8 cellular contexts compared by ENCODE assay signal in genomic region chr10:75235375-75236177, GRCh38. TPM values are rescaled to one million over a fixed set of nuclear protein-coding genes. Genes with fewer than 3 reads are reported as not detected.
DNase-seq lines count a peak whose midpoint lies in the region; ATAC-seq and TF ChIP-seq lines count a peak whose summit lies in the region.

Gene COMTD1, minus strand, starts transcription at chr10:75235957. Its CDS starts 29 bp downstream, at chr10:75235928.

- H3K27ac Mint-ChIP-seq in activated CD4-positive, alpha-beta T cell treated with anti-CD3 and anti-CD28 coated beads, Interleukin-2, amount 10 ng/mL, durations not matched to agents 24 days and 14 days, result peak within 1 kb of the TSS; percentile 91

- intact Hi-C loops in activated CD4-positive, alpha-beta T cell treated with anti-CD3 and anti-CD28 coated beads, Interleukin-2, amount 10 ng/mL, durations not matched to agents 24 days and 14 days (cut with micrococcal nuclease), result loop anchor here (1.0 to 2.0 kb wide), 2 partner anchors 47 to 193 kb away; no protein-coding TSS in a partner anchor
- intact Hi-C loops in colonic mucosa (cut with DNase I), result loop anchor here (10.0 kb wide), 1 partner anchor 991 kb away; no protein-coding TSS in a partner anchor

- peak within 1 kb of the TSS; percentile 100 for H3K4me2 ChIP-seq in BLaER1

- peaks cover 14% of the 10 kb centered on the region for H3K4me1 Mint-ChIP-seq in activated CD4-positive, alpha-beta T cell treated with anti-CD3 and anti-CD28 coated beads, Interleukin-2, amount 10 ng/mL, durations not matched to agents 24 days and 14 days

- H3K36me3 Mint-ChIP-seq in activated CD4-positive, alpha-beta T cell treated with anti-CD3 and anti-CD28 coated beads, Interleukin-2, amount 10 ng/mL, durations not matched to agents 24 days and 14 days (ENCODE audit: low read depth), result peaks cover 27% of the 10 kb centered on the region

- peaks cover 31% of the 10 kb centered on the region for H4K20me1 ChIP-seq in BLaER1

- peak within 1 kb of the TSS; percentile 82 for H3K9ac ChIP-seq in BLaER1
- H3K9ac ChIP-seq in colonic mucosa (ENCODE audit: low read depth in 2 of 2, low read length in 2 of 2), result peak within 1 kb of the TSS; percentile 72 to 79

- no peaks in the 10 kb centered on the region for H3K9me3 ChIP-seq in BLaER1
- H3K9me3 ChIP-seq in colonic mucosa, result no peaks in the 10 kb centered on the region

- peak; percentile 100 for TF ChIP-seq CTCF in colonic mucosa (IDR thresholded peaks at IDR 0.05)

- H3K4me3 ChIP-seq in BLaER1 (peak within 1 kb of the TSS; percentile 82), colonic mucosa (peak within 1 kb of the TSS; percentile 78)

- H3K4me1 ChIP-seq in BLaER1, result peaks cover 31% of the 10 kb centered on the region
- H3K4me1 ChIP-seq in colonic mucosa, result no peaks in the 10 kb centered on the region

- DNase-seq in GM19238 (ENCODE audit: insufficient read length, low spot score) (peak; percentile 91), NCI-H524 (lab: John Stamatoyannopoulos, UW) (peak; percentile 43 to 79), colonic mucosa (peak; percentile 96), left kidney (ENCODE audit: low read depth, low spot score) (peak; percentile 96)
- peak; percentile 98 for DNase-seq in activated CD4-positive, alpha-beta T cell treated with anti-CD3 and anti-CD28 coated beads, Interleukin-2, amount 10 ng/mL, durations not matched to agents 24 days and 14 days
- DNase-seq in stimulated activated CD4-positive, alpha-beta T cell treated with anti-CD3 and anti-CD28 coated beads, Interleukin-1b, Interleukin-23, amount 100 ng/mL, for 48 hours, result peak; percentile 97

- H3K4me3 Mint-ChIP-seq in activated CD4-positive, alpha-beta T cell treated with anti-CD3 and anti-CD28 coated beads, Interleukin-2, amount 10 ng/mL, durations not matched to agents 24 days and 14 days, result peak within 1 kb of the TSS; percentile 87

- peak within 1 kb of the TSS; percentile 76 for H3K27ac ChIP-seq in BLaER1
- peak within 1 kb of the TSS; percentile 90 for H3K27ac ChIP-seq in colonic mucosa

- ATAC-seq in HG03439 (IDR thresholded peaks at IDR 0.05; ENCODE audit: unreplicated experiment), result peak; percentile 70

- no peaks in the 10 kb centered on the region for H3K27me3 Mint-ChIP-seq in activated CD4-positive, alpha-beta T cell treated with anti-CD3 and anti-CD28 coated beads, Interleukin-2, amount 10 ng/mL, durations not matched to agents 24 days and 14 days

- no peaks in the 10 kb centered on the region for H3K9me3 Mint-ChIP-seq in activated CD4-positive, alpha-beta T cell treated with anti-CD3 and anti-CD28 coated beads, Interleukin-2, amount 10 ng/mL, durations not matched to agents 24 days and 14 days

- H3K36me3 ChIP-seq in BLaER1 (peaks cover 29% of the 10 kb centered on the region), colonic mucosa (peaks cover 5% of the 10 kb centered on the region)

- H3K27me3 ChIP-seq in BLaER1, result no peaks in the 10 kb centered on the region
- H3K27me3 ChIP-seq in colonic mucosa, result no peaks in the 10 kb centered on the region

RNA-seq across cellular contexts. Expression of gene COMTD1, which starts in this region (rescaled TPM):
- 37.1 and 38.1 TPM in 2 replicates for total RNA-seq in activated CD4-positive, alpha-beta T cell treated with anti-CD3 and anti-CD28 coated beads, Interleukin-2, amount 10 ng/mL, durations not matched to agents 24 days and 14 days
- total RNA-seq in colonic mucosa, result 100 to 1,000 TPM in 1 of 2 donors, 10 to 100 TPM in 1; 62.6 to 117 TPM

Comparison
In these comparisons a context has a peak if more than half of its experiments do, and no peak if none do; other contexts are left out.
1. Peak in every context shown above with its lines: DNase-seq, ATAC-seq, H3K4me3 ChIP-seq and H3K27ac ChIP-seq.